Comparison of ENCODE assay signal across 9 cellular contexts in the genomic region with DNA sequence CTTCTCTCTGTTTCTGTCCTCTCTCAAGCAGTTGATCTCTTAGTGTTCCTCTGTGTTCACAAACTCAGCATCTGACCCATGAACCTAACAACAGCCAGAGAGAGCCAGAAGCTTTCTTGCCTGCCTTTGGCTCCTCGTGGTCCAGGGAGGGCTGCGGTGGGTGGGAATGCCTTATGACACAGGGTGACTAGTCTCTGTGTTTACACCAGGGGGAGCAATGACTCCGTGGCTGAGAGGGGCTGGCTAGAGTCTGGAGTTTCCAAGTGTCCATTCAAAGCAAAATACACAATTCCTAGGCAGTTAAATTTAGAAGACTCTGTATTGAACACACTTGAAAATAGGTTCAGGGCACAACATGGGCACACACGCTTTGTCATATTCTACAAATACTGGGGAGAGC.
DNase-seq lines count a peak whose midpoint lies in the region; ATAC-seq and TF ChIP-seq lines count a peak whose summit lies in the region.
"Had no signal": no experiment of that assay in that cellular context is flagged by ENCODE, and none has a peak within 500 bp of the region (broad histone marks: within the 10 kb centered on the region; RNA-seq: fewer than 3 reads in every experiment).

No MANE protein-coding gene starts in this region.

- no peaks in the 10 kb centered on the region for H3K9me3 Mint-ChIP-seq in osteocyte (ENCODE audit: unreplicated experiment)

- ATAC-seq in HG02610 (IDR thresholded peaks at IDR 0.05; ENCODE audit: unreplicated experiment) (peak; percentile 76), HG02852 (IDR thresholded peaks at IDR 0.05; ENCODE audit: unreplicated experiment) (no peak)
- ATAC-seq: naive thymus-derived CD8-positive, alpha-beta T cell had no signal

- H3K27me3 Mint-ChIP-seq in osteocyte (ENCODE audit: unreplicated experiment) = peaks cover 23% of the 10 kb centered on the region

- H3K27ac Mint-ChIP-seq in osteocyte (ENCODE audit: unreplicated experiment) = no peak overlapping the region
- H3K27ac Mint-ChIP-seq: naive thymus-derived CD8-positive, alpha-beta T cell had no signal

- H3K4me1 Mint-ChIP-seq in osteocyte (ENCODE audit: unreplicated experiment) = no peaks in the 10 kb centered on the region
- H3K4me1 Mint-ChIP-seq: naive thymus-derived CD8-positive, alpha-beta T cell had no signal

- peak; percentile 48 for TF ChIP-seq CTCF in fibroblast of pulmonary artery (IDR thresholded peaks at IDR 0.05; ENCODE audit: low read length, missing control alignments)
- TF ChIP-seq CTCF in osteocyte (IDR thresholded peaks at IDR 0.05) = peak; percentile 75

- H3K4me3 Mint-ChIP-seq in osteocyte (ENCODE audit: unreplicated experiment) = no peak overlapping the region
- H3K4me3 Mint-ChIP-seq: naive thymus-derived CD8-positive, alpha-beta T cell had no signal

- H3K36me3 Mint-ChIP-seq in osteocyte (ENCODE audit: unreplicated experiment) = no peaks in the 10 kb centered on the region
- H3K36me3 Mint-ChIP-seq: naive thymus-derived CD8-positive, alpha-beta T cell had no signal

- H3K4me3 ChIP-seq in fibroblast of pulmonary artery (replicated peaks; ENCODE audit: low read depth, low read length) = no peak overlapping the region

- peak; percentile 25 for DNase-seq in DMS53 (lab: John Stamatoyannopoulos, UW)
- no peak for DNase-seq in DMS53 treated with DMSO at 0.1 percent for 48 hours (lab: John Stamatoyannopoulos, UW; ENCODE audit: unreplicated experiment)
- peak; percentile 40 for DNase-seq in RPMI7951 (ENCODE audit: low read depth)
- peak; percentile 10 for DNase-seq in fibroblast of pulmonary artery (ENCODE audit: low read depth)
- no peak for DNase-seq in osteocyte (ENCODE audit: extremely low spot score, unreplicated experiment)
- no peak for DNase-seq in DMS79 (lab: John Stamatoyannopoulos, UW)

Comparison
In these comparisons a context has a peak if more than half of its experiments do, and no peak if none do; other contexts are left out.
1. DNase-seq: peak in DMS53 (single experiment), RPMI7951 (single experiment) and fibroblast of pulmonary artery (single experiment); none in DMS53 treated with DMSO at 0.1 percent for 48 hours (single experiment), osteocyte (single experiment) and DMS79 (single experiment).